ENCODE assay signal across 2 cellular contexts in genomic region chr13:113746143-113746525, GRCh38.
TF ChIP-seq lines count a peak whose summit lies in the region.

No MANE protein-coding gene starts in this region.

TF ChIP-seq in A549, 52 proteins besides CTCF, POLR2A, EP300 and RAD21 (continued from another document):
- TF ChIP-seq PHF8 (IDR thresholded peaks at IDR 0.05; ENCODE audit: borderline replicate concordance, low read depth) (no peak), CEBPB (IDR thresholded peaks at IDR 0.05) (no peak), ELK1 (IDR thresholded peaks at IDR 0.05; ENCODE audit: low read depth, low read length) (no peak)

TF ChIP-seq in GM23338, 12 proteins besides CTCF, POLR2A, EP300 and RAD21 (continued from another document):
- TF ChIP-seq ZNF462 (CRISPR knock-in tag; IDR thresholded peaks at IDR 0.05) (no peak), REST (IDR thresholded peaks at IDR 0.05; ENCODE audit: unreplicated experiment) (no peak), STAT1 (IDR thresholded peaks at IDR 0.05; ENCODE audit: unreplicated experiment) (no peak), ZNF331 (CRISPR knock-in tag; IDR thresholded peaks at IDR 0.05; ENCODE audit: low read depth) (no peak), JUNB (IDR thresholded peaks at IDR 0.05; ENCODE audit: unreplicated experiment) (no peak), CREB1 (CRISPR knock-in tag; IDR thresholded peaks at IDR 0.05; ENCODE audit: low read depth) (no peak), ETS1 (IDR thresholded peaks at IDR 0.05) (no peak), EZH2 (IDR thresholded peaks at IDR 0.05; ENCODE audit: low read depth, unreplicated experiment) (no peak), NANOG (IDR thresholded peaks at IDR 0.05; ENCODE audit: borderline replicate concordance) (no peak), ZNF114 (CRISPR knock-in tag; IDR thresholded peaks at IDR 0.05) (no peak), EZH2phosphoT487 (IDR thresholded peaks at IDR 0.05; ENCODE audit: unreplicated experiment) (no peak)
